1 cellular context compared by ENCODE assay signal in genomic region chr21:25176637-25177412, GRCh38.
A peak's percentile ranks its signal among the peaks of the same experiment; 100 is the strongest.
TF ChIP-seq lines count a peak whose summit lies in the region.

No MANE protein-coding gene starts in this region.

TF ChIP-seq in GM12878, 131 proteins besides CTCF, POLR2A, EP300 and RAD21 (continued from another document):
- TF ChIP-seq ZBTB4 (CRISPR knock-in tag; IDR thresholded peaks at IDR 0.05) (no peak), WRNIP1 (IDR thresholded peaks at IDR 0.05; ENCODE audit: borderline replicate concordance, low read depth, low read length) (no peak), BMI1 (IDR thresholded peaks at IDR 0.05; ENCODE audit: borderline replicate concordance) (peak; percentile 85), NR2F1 (conservative IDR thresholded peaks at IDR 0.05) (peak; percentile 90), LARP7 (IDR thresholded peaks at IDR 0.05) (no peak), YBX1 (IDR thresholded peaks at IDR 0.05) (no peak), DPF2 (IDR thresholded peaks at IDR 0.05) (peak; percentile 92), SIX5 (IDR thresholded peaks at IDR 0.05; ENCODE audit: low read depth, low read length, severe bottlenecking) (no peak), USF2 (IDR thresholded peaks at IDR 0.05; ENCODE audit: borderline replicate concordance, low read depth, low read length) (no peak), NRF1 (conservative IDR thresholded peaks at IDR 0.05; ENCODE audit: low read depth, low read length) (no peak), ZZZ3 (IDR thresholded peaks at IDR 0.05; ENCODE audit: control insufficient read depth, insufficient read length, low read depth) (no peak), RELB (IDR thresholded peaks at IDR 0.05; ENCODE audit: low read depth) (peak; percentile 92), JUND (IDR thresholded peaks at IDR 0.05; ENCODE audit: low read depth, low read length) (peak; percentile 89), CBX5 (IDR thresholded peaks at IDR 0.05; ENCODE audit: low read depth) (no peak), ZNF274 (IDR thresholded peaks at IDR 0.05; ENCODE audit: insufficient read depth, insufficient read length) (no peak), CHD4 (IDR thresholded peaks at IDR 0.05) (no peak), ZNF24 (IDR thresholded peaks at IDR 0.05) (peak; percentile 7; the same call in 1 of the 2 replicates), BACH1 (IDR thresholded peaks at IDR 0.05; ENCODE audit: borderline replicate concordance) (peak; percentile 78; the same call in 1 of the 2 replicates), TCF3 (IDR thresholded peaks at IDR 0.05; ENCODE audit: borderline replicate concordance, insufficient read depth, low read depth, low read length) (no peak), SMAD5 (IDR thresholded peaks at IDR 0.05; ENCODE audit: low read depth) (no peak), CHD2 (IDR thresholded peaks at IDR 0.05; ENCODE audit: borderline replicate concordance, low read depth, low read length) (peak; percentile 66; the same call in 1 of the 2 replicates), ZNF687 (IDR thresholded peaks at IDR 0.05) (no peak), SP1 (IDR thresholded peaks at IDR 0.05; ENCODE audit: low read depth, low read length) (peak; percentile 20), CREB1 (IDR thresholded peaks at IDR 0.05; ENCODE audit: low read depth) (0 out of 2 replicates have a peak, but pooled peaks have one; percentile 26), JUNB (IDR thresholded peaks at IDR 0.05) (peak; percentile 98), ASH2L (IDR thresholded peaks at IDR 0.05; ENCODE audit: borderline replicate concordance, low read depth) (no peak), RBBP5 (conservative IDR thresholded peaks at IDR 0.05) (no peak), MTA2 (IDR thresholded peaks at IDR 0.05; ENCODE audit: low read depth) (peak; percentile 97), IRF3 (IDR thresholded peaks at IDR 0.05) (no peak), CHD1 (IDR thresholded peaks at IDR 0.05; ENCODE audit: low read depth, low read length) (no peak), MTA3 (IDR thresholded peaks at IDR 0.05; ENCODE audit: borderline replicate concordance, low read length) (peak; percentile 63; the same call in 1 of the 2 replicates), TARDBP (IDR thresholded peaks at IDR 0.05; ENCODE audit: borderline replicate concordance) (no peak), SRF (IDR thresholded peaks at IDR 0.05; ENCODE audit: low read depth in 2 of 2, low read length in 2 of 2) (no peak), POU2F2 (IDR thresholded peaks at IDR 0.05; ENCODE audit: borderline replicate concordance, low read depth, low read length) (peak; percentile 91; the same call in 2 of the 3 replicates), CEBPB (IDR thresholded peaks at IDR 0.05; ENCODE audit: borderline replicate concordance in 1 of 2, low read depth in 2 of 2, low read length in 2 of 2) (no peak), BCL11A (IDR thresholded peaks at IDR 0.05; ENCODE audit: low read depth, low read length) (peak; percentile 87), BHLHE40 (IDR thresholded peaks at IDR 0.05; ENCODE audit: borderline replicate concordance in 1 of 2, low read depth in 2 of 2, low read length in 1 of 2) (peak; percentile 73 to 78), SKIL (IDR thresholded peaks at IDR 0.05; ENCODE audit: low read depth, poor library complexity, severe bottlenecking) (peak; percentile 81), SREBF1 (IDR thresholded peaks at IDR 0.05; ENCODE audit: low read length) (peak; percentile 90), PKNOX1 (IDR thresholded peaks at IDR 0.05) (peak; percentile 59; the same call in 1 of the 2 replicates), HSF1 (IDR thresholded peaks at IDR 0.05; ENCODE audit: low read depth, low read length) (no peak), ZBTB11 (CRISPR knock-in tag; IDR thresholded peaks at IDR 0.05) (no peak)
